ENCODE assay signal across 8 cellular contexts in genomic region chr5:177351392-177352329, GRCh38. TPM values are rescaled to one million over a fixed set of nuclear protein-coding genes. Genes with fewer than 3 reads are reported as not detected.
A peak's percentile ranks its signal among the peaks of the same experiment; 100 is the strongest.
DNase-seq lines count a peak whose midpoint lies in the region; ATAC-seq and TF ChIP-seq lines count a peak whose summit lies in the region.

Gene LMAN2 (minus strand): TSS chr5:177351668. CDS start chr5:177351647, 21 bp downstream.

- H3K9ac ChIP-seq in DND-41 (ENCODE audit: low read depth, low read length) = peak within 1 kb of the TSS; percentile 78

- no peaks in the 10 kb centered on the region for H3K9me3 ChIP-seq in DND-41 (ENCODE audit: insufficient read depth, low read length, severe bottlenecking)

- peak within 1 kb of the TSS; percentile 75 to 89 for H3K4me3 ChIP-seq in DND-41 (ENCODE audit: low read depth in 1 of 2, low read length in 2 of 2)
- peak within 1 kb of the TSS; percentile 99 for H3K4me3 ChIP-seq in GM23338
- peak within 1 kb of the TSS; percentile 100 for H3K4me3 ChIP-seq in fibroblast of mammary gland (ENCODE audit: control insufficient read depth, low read depth, low read length)

- DNase-seq in DND-41 (peak; percentile 96), GM23338 (ENCODE audit: low spot score) (peak; percentile 98), LHCN-M2 (ENCODE audit: low read depth) (peak; percentile 94), RPMI8226 (peak; percentile 95), fibroblast of mammary gland (ENCODE audit: low read depth) (peak; percentile 96), natural killer cell (peak; percentile 86)
- DNase-seq in activated T-helper 1 cell treated with anti-CD3 and anti-CD28 coated beads, Interleukin-2, amount 50 U/mL, for 16 hours (ENCODE audit: low read depth in 1 of 2, low spot score in 1 of 2) = peak; percentile 79 to 82
- peak; percentile 93 for DNase-seq in stimulated activated naive CD4-positive, alpha-beta T cell treated with Interleukin-2 at 50 U/mL for 16 hours (lab: John Stamatoyannopoulos, UW)

- H3K4me1 ChIP-seq in DND-41 (ENCODE audit: insufficient read depth, low read length) = peaks cover 45% of the 10 kb centered on the region
- H3K4me1 ChIP-seq in GM23338 (ENCODE audit: insufficient read depth) = peaks cover 6% of the 10 kb centered on the region

- H3F3A ChIP-seq in GM23338 (replicated peaks; ENCODE audit: low read depth) = 0 out of 2 replicates have a peak, but pooled peaks cover 6% of the 10 kb centered on the region

- intact Hi-C loops in natural killer cell (cut with micrococcal nuclease) = loop anchor here (2.0 kb wide), 1 partner anchor 75 kb away; the partner anchor contains the start of gene GRK6

- H3K27me3 Mint-ChIP-seq in GM23338 (ENCODE audit: insufficient read depth, low read depth, poor library complexity) (peaks cover 14% of the 10 kb centered on the region), natural killer cell (ENCODE audit: low read depth in 2 of 2) (no peaks in the 10 kb centered on the region)

- H3K36me3 ChIP-seq in DND-41 (ENCODE audit: insufficient read depth, low read length) (peaks cover 30% of the 10 kb centered on the region), GM23338 (ENCODE audit: insufficient read depth) (peaks cover 13% of the 10 kb centered on the region; the same call in 1 of the 2 replicates)

- H3K27ac Mint-ChIP-seq in GM23338 = peak within 1 kb of the TSS; percentile 100
- peak within 1 kb of the TSS; percentile 98 to 99 for H3K27ac Mint-ChIP-seq in natural killer cell

- peak within 1 kb of the TSS; percentile 95 for H3K27ac ChIP-seq in DND-41 (ENCODE audit: low read length)
- H3K27ac ChIP-seq in GM23338 (ENCODE audit: low read depth) = peak within 1 kb of the TSS; percentile 96

- peaks cover 4% of the 10 kb centered on the region; the same call in 1 of the 2 replicates for H3K9me2 ChIP-seq in GM23338 (ENCODE audit: insufficient read depth)

- H3K9me3 Mint-ChIP-seq in GM23338 (no peaks in the 10 kb centered on the region), natural killer cell (no peaks in the 10 kb centered on the region)

- H3K4me3 Mint-ChIP-seq in GM23338 = peak within 1 kb of the TSS; percentile 99
- peak within 1 kb of the TSS; percentile 97 for H3K4me3 Mint-ChIP-seq in natural killer cell

- peaks cover 48% of the 10 kb centered on the region for H3K79me2 ChIP-seq in DND-41 (ENCODE audit: insufficient read depth, low read length)
- H3K79me2 ChIP-seq in GM23338 (replicated peaks; ENCODE audit: insufficient read depth) = peaks cover 47% of the 10 kb centered on the region

- peak within 1 kb of the TSS; percentile 96 for H3K4me2 ChIP-seq in DND-41 (ENCODE audit: insufficient read depth, low read length)
- H3K4me2 ChIP-seq in GM23338 = peak within 1 kb of the TSS; percentile 97

- peaks cover 13% of the 10 kb centered on the region for H3K36me3 Mint-ChIP-seq in GM23338 (ENCODE audit: low read depth)
- no peaks in the 10 kb centered on the region for H3K36me3 Mint-ChIP-seq in natural killer cell

- peaks cover 22% of the 10 kb centered on the region for H3K4me1 Mint-ChIP-seq in GM23338
- peaks cover 58 to 63% of the 10 kb centered on the region in 2 donors for H3K4me1 Mint-ChIP-seq in natural killer cell

- peak within 1 kb of the TSS; percentile 91 for H2AFZ ChIP-seq in DND-41 (ENCODE audit: low read depth, low read length)
- H2AFZ ChIP-seq in GM23338 = peak within 1 kb of the TSS; percentile 90

- no peak for TF ChIP-seq CTCF in DND-41 (IDR thresholded peaks at IDR 0.05; ENCODE audit: borderline replicate concordance, extremely low read depth, low read length, poor library complexity, severe bottlenecking)
- TF ChIP-seq CTCF in GM23338 (conservative IDR thresholded peaks at IDR 0.05; ENCODE audit: low read depth in 2 of 2) = no peak
- no peak for TF ChIP-seq CTCF in fibroblast of mammary gland (conservative IDR thresholded peaks at IDR 0.05; ENCODE audit: control insufficient read depth, insufficient read depth, low read depth, low read length)
- TF ChIP-seq CTCF in natural killer cell (IDR thresholded peaks at IDR 0.05) = no peak

- H3K27me3 ChIP-seq in DND-41 (ENCODE audit: insufficient read depth, low read length, poor library complexity) = no peaks in the 10 kb centered on the region
- no peaks in the 10 kb centered on the region; the same call in 1 of the 2 replicates for H3K27me3 ChIP-seq in GM23338 (ENCODE audit: insufficient read depth)

- H4K20me1 ChIP-seq in DND-41 (ENCODE audit: insufficient read depth, low read length) = peaks cover 16% of the 10 kb centered on the region
- peaks cover 17% of the 10 kb centered on the region for H4K20me1 ChIP-seq in GM23338 (replicated peaks; ENCODE audit: insufficient read depth)

- ATAC-seq in DND-41 (ENCODE audit: insufficient read depth, low read depth) (peak; percentile 99), GM23338 (peak; percentile 98), natural killer cell (peak; percentile 97 to 99 (median 97))

TF ChIP-seq in GM23338, 12 proteins besides CTCF, POLR2A, EP300 and RAD21 (continues in another document):
- TF ChIP-seq POLR2AphosphoS5 (IDR thresholded peaks at IDR 0.05; ENCODE audit: low read depth) (peak; percentile 62), ZNF114 (CRISPR knock-in tag; IDR thresholded peaks at IDR 0.05) (no peak), JUNB (IDR thresholded peaks at IDR 0.05; ENCODE audit: unreplicated experiment) (no peak), CREB1 (CRISPR knock-in tag; IDR thresholded peaks at IDR 0.05; ENCODE audit: low read depth) (peak; percentile 60)
- TF ChIP-seq, protein P1, sequence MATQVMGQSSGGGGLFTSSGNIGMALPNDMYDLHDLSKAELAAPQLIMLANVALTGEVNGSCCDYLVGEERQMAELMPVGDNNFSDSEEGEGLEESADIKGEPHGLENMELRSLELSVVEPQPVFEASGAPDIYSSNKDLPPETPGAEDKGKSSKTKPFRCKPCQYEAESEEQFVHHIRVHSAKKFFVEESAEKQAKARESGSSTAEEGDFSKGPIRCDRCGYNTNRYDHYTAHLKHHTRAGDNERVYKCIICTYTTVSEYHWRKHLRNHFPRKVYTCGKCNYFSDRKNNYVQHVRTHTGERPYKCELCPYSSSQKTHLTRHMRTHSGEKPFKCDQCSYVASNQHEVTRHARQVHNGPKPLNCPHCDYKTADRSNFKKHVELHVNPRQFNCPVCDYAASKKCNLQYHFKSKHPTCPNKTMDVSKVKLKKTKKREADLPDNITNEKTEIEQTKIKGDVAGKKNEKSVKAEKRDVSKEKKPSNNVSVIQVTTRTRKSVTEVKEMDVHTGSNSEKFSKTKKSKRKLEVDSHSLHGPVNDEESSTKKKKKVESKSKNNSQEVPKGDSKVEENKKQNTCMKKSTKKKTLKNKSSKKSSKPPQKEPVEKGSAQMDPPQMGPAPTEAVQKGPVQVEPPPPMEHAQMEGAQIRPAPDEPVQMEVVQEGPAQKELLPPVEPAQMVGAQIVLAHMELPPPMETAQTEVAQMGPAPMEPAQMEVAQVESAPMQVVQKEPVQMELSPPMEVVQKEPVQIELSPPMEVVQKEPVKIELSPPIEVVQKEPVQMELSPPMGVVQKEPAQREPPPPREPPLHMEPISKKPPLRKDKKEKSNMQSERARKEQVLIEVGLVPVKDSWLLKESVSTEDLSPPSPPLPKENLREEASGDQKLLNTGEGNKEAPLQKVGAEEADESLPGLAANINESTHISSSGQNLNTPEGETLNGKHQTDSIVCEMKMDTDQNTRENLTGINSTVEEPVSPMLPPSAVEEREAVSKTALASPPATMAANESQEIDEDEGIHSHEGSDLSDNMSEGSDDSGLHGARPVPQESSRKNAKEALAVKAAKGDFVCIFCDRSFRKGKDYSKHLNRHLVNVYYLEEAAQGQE (IDR thresholded peaks at IDR 0.05; ENCODE audit: unreplicated experiment) = no peak

RNA-seq across cellular contexts. Expression of gene LMAN2, which starts in this region (rescaled TPM):
- total RNA-seq in GM23338 (2014; rRNA removed; shearing (Covaris generic)) = 220 and 227 TPM in 2 replicates
- polyA plus RNA-seq in GM23338 (2016; fragmentation: Nextera tagmentation; extraction: Ambion mirVana) = 145 and 153 TPM in 2 replicates
- total RNA-seq in LHCN-M2 (2014; rRNA removed) (258 and 369 TPM in 2 replicates), natural killer cell (100 to 1,000 TPM; 112 to 124 (median 114) TPM)
- 216 TPM for polyA plus RNA-seq in LHCN-M2 (2012)

Comparison
In these comparisons a context has a peak if more than half of its experiments do, and no peak if none do; other contexts are left out.
1. Peak in every context shown above with its lines: DNase-seq, ATAC-seq, H3K4me3 ChIP-seq and H3K27ac ChIP-seq.